9 cellular contexts compared by ENCODE assay signal in genomic region chr22:19874307-19875060, GRCh38. TPM values are rescaled to one million over a fixed set of nuclear protein-coding genes. Genes with fewer than 3 reads are reported as not detected.
A peak's percentile ranks its signal among the peaks of the same experiment; 100 is the strongest.
DNase-seq lines count a peak whose midpoint lies in the region; ATAC-seq and TF ChIP-seq lines count a peak whose summit lies in the region.
"Had no signal": no experiment of that assay in that cellular context is flagged by ENCODE, and none has a peak within 500 bp of the region (broad histone marks: within the 10 kb centered on the region; RNA-seq: fewer than 3 reads in every experiment).

No MANE protein-coding gene starts in this region.

- H3K36me3 Mint-ChIP-seq in activated naive CD4-positive, alpha-beta T cell treated with anti-CD3 and anti-CD28 coated beads for 36 hours (ENCODE audit: low read depth), result no peaks in the 10 kb centered on the region

- H3K27me3 ChIP-seq in A673 (replicated peaks; ENCODE audit: insufficient read depth, low read depth, low read length, poor library complexity) (no peaks in the 10 kb centered on the region), left lung (no peaks in the 10 kb centered on the region)

- H3K27ac ChIP-seq in A673 (ENCODE audit: low read depth, low read length, poor library complexity, severe bottlenecking) (peak overlapping the region; percentile 64), left lung (peak overlapping the region; percentile 45 to 58)
- H3K27ac ChIP-seq: HL-60 had no signal

- no peak overlapping the region for H3K4me3 ChIP-seq in A673 (ENCODE audit: low read depth, low read length, poor library complexity, severe bottlenecking)
- H3K4me3 ChIP-seq in left lung, result no peak overlapping the region

- BruUV-seq in A673 (replicated peaks; lab: Mats Ljungman, UMichigan), result no TSS peak

- H3K4me1 ChIP-seq in A673 (ENCODE audit: insufficient read depth, low read length, poor library complexity, severe bottlenecking), result peaks cover 9% of the 10 kb centered on the region
- peaks cover 16 to 21% of the 10 kb centered on the region in 2 donors for H3K4me1 ChIP-seq in left lung

- no peak overlapping the region for H3K4me3 Mint-ChIP-seq in activated naive CD4-positive, alpha-beta T cell treated with anti-CD3 and anti-CD28 coated beads for 36 hours

- intact Hi-C loops in A673 (cut with micrococcal nuclease; ENCODE audit: unreplicated experiment), result no loop called here
- intact Hi-C loops in activated naive CD4-positive, alpha-beta T cell treated with anti-CD3 and anti-CD28 coated beads for 36 hours (cut with micrococcal nuclease), result no loop called here
- intact Hi-C loops in left lung (cut with DNase I), result no loop called here

- TF ChIP-seq EP300 in Ishikawa (IDR thresholded peaks at IDR 0.05; ENCODE audit: borderline replicate concordance), result no peak

- POLR2A ChIA-PET in A673 (lab: Charles Lee; ENCODE audit: low non-redundant PET), result no interaction called here

- no peak for TF ChIP-seq RAD21 in Ishikawa (IDR thresholded peaks at IDR 0.05; ENCODE audit: low read depth)

- H3K36me3 ChIP-seq in A673 (ENCODE audit: insufficient read depth, low read length, poor library complexity, severe bottlenecking) (peaks cover 3% of the 10 kb centered on the region), left lung (peaks cover 0 to 28% of the 10 kb centered on the region in 2 donors)

- TF ChIP-seq CTCF in A673 (conservative IDR thresholded peaks at IDR 0.05; ENCODE audit: low read depth, low read length) (no peak), left lung (IDR thresholded peaks at IDR 0.05) (no peak)

- peak; percentile 89 for ATAC-seq in left lung
- ATAC-seq in HG03432 (IDR thresholded peaks at IDR 0.05; ENCODE audit: unreplicated experiment), result no peak
- no peak for ATAC-seq in HG02884 (IDR thresholded peaks at IDR 0.05; ENCODE audit: unreplicated experiment)
- ATAC-seq in GM18909 (IDR thresholded peaks at IDR 0.05; ENCODE audit: poor library complexity, unreplicated experiment), result no peak
- ATAC-seq in GM18868 (IDR thresholded peaks at IDR 0.05; ENCODE audit: unreplicated experiment), result no peak

- H3K9me3 ChIP-seq in A673 (ENCODE audit: low read depth, low read length, poor library complexity, severe bottlenecking) (no peaks in the 10 kb centered on the region), left lung (no peaks in the 10 kb centered on the region)

- DNase-seq in A673 (ENCODE audit: low spot score), result peak; percentile 65
- peak; percentile 57 for DNase-seq in activated naive CD4-positive, alpha-beta T cell treated with anti-CD3 and anti-CD28 coated beads for 36 hours
- DNase-seq in left lung, result peak; percentile 85 to 88

- no peak overlapping the region for H3K27ac Mint-ChIP-seq in activated naive CD4-positive, alpha-beta T cell treated with anti-CD3 and anti-CD28 coated beads for 36 hours

- CTCF ChIA-PET in A673 (lab: Charles Lee), result no interaction called here
- CTCF ChIA-PET in activated naive CD4-positive, alpha-beta T cell treated with anti-CD3 and anti-CD28 coated beads for 36 hours (lab: Charles Lee), result interaction anchor here (0.9 kb wide), 1 partner anchor 22 kb away, joined by 4 read pairs; no protein-coding TSS in a partner anchor

- H3K4me1 Mint-ChIP-seq in activated naive CD4-positive, alpha-beta T cell treated with anti-CD3 and anti-CD28 coated beads for 36 hours (ENCODE audit: low read depth), result peaks cover 11% of the 10 kb centered on the region

- H3K9me3 Mint-ChIP-seq in activated naive CD4-positive, alpha-beta T cell treated with anti-CD3 and anti-CD28 coated beads for 36 hours, result no peaks in the 10 kb centered on the region

- H3K27me3 Mint-ChIP-seq in activated naive CD4-positive, alpha-beta T cell treated with anti-CD3 and anti-CD28 coated beads for 36 hours (ENCODE audit: low read depth), result no peaks in the 10 kb centered on the region

TF ChIP-seq in Ishikawa, 13 proteins besides CTCF, POLR2A, EP300 and RAD21:
- TF ChIP-seq EGR1 (IDR thresholded peaks at IDR 0.05), result peak; percentile 5; the same call in 1 of the 2 replicates
- no peak for TF ChIP-seq FOXM1 (IDR thresholded peaks at IDR 0.05; ENCODE audit: borderline replicate concordance, low read depth)
- TF ChIP-seq, protein P1, sequence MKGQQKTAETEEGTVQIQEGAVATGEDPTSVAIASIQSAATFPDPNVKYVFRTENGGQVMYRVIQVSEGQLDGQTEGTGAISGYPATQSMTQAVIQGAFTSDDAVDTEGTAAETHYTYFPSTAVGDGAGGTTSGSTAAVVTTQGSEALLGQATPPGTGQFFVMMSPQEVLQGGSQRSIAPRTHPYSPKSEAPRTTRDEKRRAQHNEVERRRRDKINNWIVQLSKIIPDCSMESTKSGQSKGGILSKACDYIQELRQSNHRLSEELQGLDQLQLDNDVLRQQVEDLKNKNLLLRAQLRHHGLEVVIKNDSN (IDR thresholded peaks at IDR 0.05), result no peak
- TF ChIP-seq NFIC (IDR thresholded peaks at IDR 0.05), result peak; percentile 31; the same call in 1 of the 2 replicates

RNA-seq across cellular contexts. Expression of gene GNB1L, which starts 19.8 kb away (rescaled TPM):
- total RNA-seq in A673 (2021) (17.8 and 17.9 TPM in 2 replicates), left lung (1 to 10 TPM; 6.7 to 7.9 TPM)
- 1 to 10 TPM; 8.8 to 9.8 TPM for total RNA-seq in activated naive CD4-positive, alpha-beta T cell treated with anti-CD3 and anti-CD28 coated beads for 36 hours

RNA-seq across cellular contexts. Expression of gene RTL10, which starts 19.8 kb away (rescaled TPM):
- total RNA-seq in A673 (2021) (22.7 and 25.6 TPM in 2 replicates), left lung (10 to 100 TPM; 21.4 to 28.0 TPM)
- total RNA-seq in activated naive CD4-positive, alpha-beta T cell treated with anti-CD3 and anti-CD28 coated beads for 36 hours, result 10 to 100 TPM; 10.9 to 11.9 TPM
